Comparison of ENCODE assay signal across 8 cellular contexts in the genomic region with DNA sequence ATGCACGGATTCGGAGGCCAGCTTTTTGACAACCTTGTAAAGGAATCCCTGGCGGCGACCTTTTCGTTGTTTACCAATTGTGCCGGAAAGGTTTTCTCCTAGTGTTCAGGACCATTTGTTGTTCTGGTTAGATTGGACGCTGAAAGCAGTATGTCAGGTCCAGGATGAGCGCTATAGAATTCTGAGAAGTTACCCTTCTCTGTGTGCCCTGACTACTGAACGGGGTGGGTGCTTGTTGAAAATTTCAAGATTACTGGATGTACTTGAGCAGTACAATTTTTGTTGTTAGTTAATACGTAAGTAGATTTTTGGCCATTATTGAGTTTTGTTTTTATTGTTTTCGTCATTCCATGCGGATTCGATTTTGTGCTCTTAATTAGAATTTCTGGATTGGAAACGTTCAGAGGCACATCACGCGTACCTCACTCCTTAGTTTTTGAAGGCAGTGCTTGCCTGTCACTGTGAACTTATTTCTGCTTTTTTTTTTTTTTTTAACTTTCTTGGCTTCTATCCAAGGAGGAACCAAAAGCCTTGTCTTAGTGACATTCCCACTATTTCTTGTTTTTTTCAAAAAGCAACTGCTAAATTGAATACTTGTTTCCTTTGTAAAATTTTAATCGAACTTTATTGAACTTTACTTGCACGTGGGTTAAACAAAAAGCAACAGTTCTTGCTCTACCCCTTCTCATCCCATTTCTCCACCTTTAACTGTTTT. TPM values are rescaled to one million over a fixed set of nuclear protein-coding genes. Genes with fewer than 3 reads are reported as not detected.
A peak's percentile ranks its signal among the peaks of the same experiment; 100 is the strongest.
DNase-seq lines count a peak whose midpoint lies in the region; ATAC-seq and TF ChIP-seq lines count a peak whose summit lies in the region.

No MANE protein-coding gene starts in this region.

- peak overlapping the region; percentile 95 for H3K4me3 Mint-ChIP-seq in type B pancreatic cell

- no peak for TF ChIP-seq POLR2A in breast epithelium (IDR thresholded peaks at IDR 0.05)
- TF ChIP-seq POLR2A in lower leg skin (IDR thresholded peaks at IDR 0.05): no peak

- 1% methylated on average over 18 of the region's 18 CpGs for WGBS in lower leg skin, 2 donors

- H3K36me3 Mint-ChIP-seq in type B pancreatic cell: peaks cover 16% of the 10 kb centered on the region

- H3K27me3 ChIP-seq in A673 (replicated peaks; ENCODE audit: insufficient read depth, low read depth, low read length, poor library complexity) (no peaks in the 10 kb centered on the region), breast epithelium (no peaks in the 10 kb centered on the region)

- TF ChIP-seq CTCF in A673 (conservative IDR thresholded peaks at IDR 0.05; ENCODE audit: low read depth, low read length): no peak
- TF ChIP-seq CTCF in breast epithelium (IDR thresholded peaks at IDR 0.05): no peak
- no peak for TF ChIP-seq CTCF in lower leg skin (IDR thresholded peaks at IDR 0.05)
- TF ChIP-seq CTCF in type B pancreatic cell (conservative IDR thresholded peaks at IDR 0.05): no peak

- POLR2A ChIA-PET in A673 (lab: Charles Lee; ENCODE audit: low non-redundant PET): no interaction called here

- peaks cover 6% of the 10 kb centered on the region for H3K4me1 ChIP-seq in A673 (ENCODE audit: insufficient read depth, low read length, poor library complexity, severe bottlenecking)
- H3K4me1 ChIP-seq in breast epithelium: peaks cover 0 to 11% of the 10 kb centered on the region in 2 donors

- peaks cover 8% of the 10 kb centered on the region for H3K36me3 ChIP-seq in A673 (ENCODE audit: insufficient read depth, low read length, poor library complexity, severe bottlenecking)
- H3K36me3 ChIP-seq in breast epithelium: no peaks in the 10 kb centered on the region

- no peaks in the 10 kb centered on the region for H3K9me3 Mint-ChIP-seq in type B pancreatic cell

- intact Hi-C loops in A673 (cut with micrococcal nuclease; ENCODE audit: unreplicated experiment) (loop anchor here (10.0 kb wide), 1 partner anchor 1569 kb away; no protein-coding TSS in a partner anchor), breast epithelium (cut with DNase I; ENCODE audit: low total_unique reads) (no loop called here), lower leg skin (cut with DNase I; ENCODE audit: low total_unique reads) (no loop called here)

- H3K27ac ChIP-seq in A673 (ENCODE audit: low read depth, low read length, poor library complexity, severe bottlenecking) (peak overlapping the region; percentile 98), breast epithelium (peak overlapping the region; percentile 99 to 100)

- BruUV-seq in A673 (replicated peaks; lab: Mats Ljungman, UMichigan): TSS peak; percentile 51

- peaks cover 6% of the 10 kb centered on the region for H3K27me3 Mint-ChIP-seq in type B pancreatic cell

- DNase-seq in A673 (ENCODE audit: low spot score) (peak; percentile 16), breast epithelium (ENCODE audit: low spot score in 2 of 2) (no peak), lower leg skin (ENCODE audit: low spot score in 2 of 2) (no peak), type B pancreatic cell (ENCODE audit: extremely low spot score, unreplicated experiment) (no peak), HuH-7.5 (ENCODE audit: low spot score) (no peak)
- DNase-seq in Jurkat, Clone E6-1 (ENCODE audit: low read depth, low spot score): no peak
- no peak for DNase-seq in activated CD4-positive, alpha-beta T cell treated with anti-CD3 and anti-CD28 coated beads, Interleukin-2, amount 50 U/mL, for 4 hours

- H3K4me3 ChIP-seq in A673 (ENCODE audit: low read depth, low read length, poor library complexity, severe bottlenecking) (peak overlapping the region; percentile 86), breast epithelium (peak overlapping the region; percentile 88 to 94 (median 93)), lower leg skin (ENCODE audit: low read depth, poor library complexity, severe bottlenecking) (peak overlapping the region; percentile 86)
- peak overlapping the region; percentile 61 for H3K4me3 ChIP-seq in Jurkat, Clone E6-1 (ENCODE audit: low read length)

- peak overlapping the region; percentile 99 for H3K27ac Mint-ChIP-seq in type B pancreatic cell

- peaks cover 23% of the 10 kb centered on the region for H3K4me1 Mint-ChIP-seq in type B pancreatic cell (ENCODE audit: unreplicated experiment)

- peak; percentile 1 for ATAC-seq in GM19023 (IDR thresholded peaks at IDR 0.05; ENCODE audit: unreplicated experiment)

- CTCF ChIA-PET in A673 (lab: Charles Lee): no interaction called here

- H3K9me3 ChIP-seq in A673 (ENCODE audit: low read depth, low read length, poor library complexity, severe bottlenecking) (peaks cover 5% of the 10 kb centered on the region), breast epithelium (no peaks in the 10 kb centered on the region)

RNA-seq across cellular contexts. Expression of gene XRN2, which starts 0.9 kb away (rescaled TPM):
- total RNA-seq in A673 (2021) (121 and 122 TPM in 2 replicates), breast epithelium (10 to 100 TPM; 71.2 to 95.7 (median 90.4) TPM), lower leg skin (10 to 100 TPM; 31.9 to 50.9 (median 37.3) TPM), type B pancreatic cell (ENCODE audit: low replicate concordance) (55.9 and 76.6 TPM in 2 replicates)
- polyA plus RNA-seq in Jurkat, Clone E6-1 (2012; ENCODE audit: insufficient read depth, insufficient read length): 81.0 TPM
